Comparison of ENCODE assay signal across 8 cellular contexts in the genomic region with DNA sequence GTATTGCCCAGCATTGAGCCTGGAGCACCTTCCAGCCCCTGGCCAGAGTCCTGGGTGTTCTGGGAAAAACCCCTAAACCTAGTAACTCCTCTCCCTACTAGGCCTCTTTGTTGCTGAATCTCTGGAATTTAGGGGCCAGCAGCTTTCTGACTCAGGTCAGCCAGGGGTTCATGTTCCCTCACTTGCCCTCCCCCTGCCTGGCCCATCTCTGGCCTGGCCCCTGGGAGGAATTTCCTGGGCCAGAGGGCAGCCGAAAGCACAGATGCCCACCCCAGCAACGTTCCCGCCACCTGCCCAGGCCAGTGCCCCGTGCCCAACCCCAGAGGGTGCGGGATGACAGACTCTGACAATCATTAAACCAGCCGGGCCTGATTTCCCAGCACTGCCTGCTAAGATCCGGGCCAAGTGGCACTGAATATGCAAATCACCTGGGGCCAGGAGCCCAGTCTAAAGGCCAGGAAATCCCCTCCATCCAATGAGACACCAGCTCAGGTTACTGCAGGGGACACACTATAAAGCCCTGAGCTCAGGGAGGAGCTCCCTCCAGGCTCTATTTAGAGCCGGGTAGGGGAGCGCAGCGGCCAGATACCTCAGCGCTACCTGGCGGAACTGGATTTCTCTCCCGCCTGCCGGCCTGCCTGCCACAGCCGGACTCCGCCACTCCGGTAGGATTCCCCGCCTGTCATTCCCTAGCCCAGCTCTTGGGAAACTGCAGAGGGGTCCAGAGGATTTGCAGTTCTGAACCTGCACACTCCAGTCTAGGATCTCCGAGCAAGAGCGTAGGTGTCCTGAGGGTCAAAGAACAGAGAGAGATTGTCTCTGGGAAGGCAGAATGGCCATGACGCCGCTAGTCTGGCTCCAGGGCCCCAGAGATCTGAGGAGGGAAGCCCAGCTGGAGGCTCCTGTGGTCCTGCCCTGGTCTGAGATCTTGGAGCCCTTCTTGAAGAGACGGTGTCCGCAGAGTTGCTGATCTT. TPM values are rescaled to one million over a fixed set of nuclear protein-coding genes. Genes with fewer than 3 reads are reported as not detected.
DNase-seq lines count a peak whose midpoint lies in the region; ATAC-seq, FAIRE-seq and TF ChIP-seq lines count a peak whose summit lies in the region.
"Had no signal": no experiment of that assay in that cellular context is flagged by ENCODE, and none has a peak within 500 bp of the region (broad histone marks: within the 10 kb centered on the region; RNA-seq: fewer than 3 reads in every experiment).

Gene ELF3 (plus strand): TSS at position 546 of the 974 bp plus-strand sequence. CDS start 550 bp downstream, outside the sequence.

- H3K36me3 ChIP-seq in esophagus squamous epithelium: peaks cover 3 to 56% (median 14%) of the 10 kb centered on the region in 3 donors
- peaks cover 0 to 16% of the 10 kb centered on the region in 2 donors for H3K36me3 ChIP-seq in small intestine (ENCODE audit: control insufficient read depth in 2 of 2, insufficient read depth in 2 of 2, low read length in 2 of 2)

- TF ChIP-seq POLR2A in esophagus squamous epithelium (IDR thresholded peaks at IDR 0.05): peak in 3 of 4 donors; percentile 81 to 86 (median 83)

- H3K27me3 ChIP-seq in esophagus squamous epithelium: no peaks in the 10 kb centered on the region
- H3K27me3 ChIP-seq in small intestine (ENCODE audit: control insufficient read depth in 2 of 2, insufficient read depth in 2 of 2, low read length in 2 of 2): no peaks in the 10 kb centered on the region
- H3K27me3 ChIP-seq: neutrophil had no signal

- peak within 1 kb of the TSS; percentile 84 to 94 (median 90) for H3K27ac ChIP-seq in esophagus squamous epithelium
- H3K27ac ChIP-seq in small intestine (ENCODE audit: low read depth in 1 of 2, low read length in 1 of 2): peak within 1 kb of the TSS; percentile 98
- H3K27ac ChIP-seq: neutrophil had no signal

- FAIRE-seq in small intestine (lab: Jason Lieb, UNC): no peak

- H3K4me3 ChIP-seq in esophagus squamous epithelium (peak within 1 kb of the TSS; percentile 47 to 63 (median 60)), small intestine (ENCODE audit: low read depth in 1 of 2, low read length in 2 of 2) (peak within 1 kb of the TSS; percentile 74 to 89)

- no peaks in the 10 kb centered on the region for H3K9me3 ChIP-seq in esophagus squamous epithelium
- H3K9me3 ChIP-seq in small intestine (ENCODE audit: control insufficient read depth, low read depth): no peaks in the 10 kb centered on the region
- H3K9me3 ChIP-seq: neutrophil had no signal

- peak in 1 of 6 experiments; percentile 1 for TF ChIP-seq CTCF in esophagus squamous epithelium (IDR thresholded peaks at IDR 0.05)

- ATAC-seq in GM18909 (IDR thresholded peaks at IDR 0.05; ENCODE audit: poor library complexity, unreplicated experiment) (peak; percentile 85), HG02981 (IDR thresholded peaks at IDR 0.05; ENCODE audit: unreplicated experiment) (peak; percentile 81)

- peaks cover 12 to 72% (median 13%) of the 10 kb centered on the region in 3 donors for H3K4me1 ChIP-seq in esophagus squamous epithelium
- no peaks in the 10 kb centered on the region for H3K4me1 ChIP-seq in small intestine (ENCODE audit: control insufficient read depth in 2 of 2, insufficient read depth in 1 of 2, low read depth in 1 of 2, low read length in 1 of 2)

- intact Hi-C loops in esophagus squamous epithelium (cut with DNase I): no loop called here

- peak; percentile 97 for DNase-seq in NCI-H2196 treated with DMSO at 0.1 percent for 48 hours (lab: John Stamatoyannopoulos, UW; ENCODE audit: unreplicated experiment)
- no peak for DNase-seq in esophagus squamous epithelium (lab: John Stamatoyannopoulos, UW)
- peak; percentile 100 for DNase-seq in small intestine
- no peak for DNase-seq in stimulated activated naive CD4-positive, alpha-beta T cell treated with Interleukin-2 at 50 U/mL for 16 hours (lab: John Stamatoyannopoulos, UW)
- no peak for DNase-seq in dedifferentiated amniotic fluid mesenchymal stem cell (ENCODE audit: extremely low spot score)

- WGBS in esophagus squamous epithelium, 2 donors: 39 to 44% methylated on average over 5 to 10 of the region's 24 CpGs
- WGBS in small intestine, 3 donors: 17 to 59% (median 39%) methylated on average over 23 to 24 of the region's 24 CpGs

RNA-seq across cellular contexts. Expression of gene ELF3, which starts in this region (rescaled TPM):
- total RNA-seq in esophagus squamous epithelium: 100 to 1,000 TPM; 146 to 432 (median 253) TPM
- polyA plus RNA-seq in small intestine: 100 to 1,000 TPM; 261 to 487 (median 395) TPM

Comparison
In these comparisons a context has a peak if more than half of its experiments do, and no peak if none do; other contexts are left out.
1. DNase-seq: peak in NCI-H2196 treated with DMSO at 0.1 percent for 48 hours (single experiment) and small intestine (single experiment); none in esophagus squamous epithelium (single experiment), stimulated activated naive CD4-positive, alpha-beta T cell treated with Interleukin-2 at 50 U/mL for 16 hours (single experiment) and dedifferentiated amniotic fluid mesenchymal stem cell (single experiment).